ENCODE assay signal across 12 cellular contexts in genomic region chr17:16418684-16419066, GRCh38. TPM values are rescaled to one million over a fixed set of nuclear protein-coding genes. Genes with fewer than 3 reads are reported as not detected.
DNase-seq lines count a peak whose midpoint lies in the region; ATAC-seq and TF ChIP-seq lines count a peak whose summit lies in the region.
"Had no signal": no experiment of that assay in that cellular context is flagged by ENCODE, and none has a peak within 500 bp of the region (broad histone marks: within the 10 kb centered on the region; RNA-seq: fewer than 3 reads in every experiment).

No MANE protein-coding gene starts in this region.

- WGBS in urinary bladder: 74% methylated on average over 2 of the region's 2 CpGs

- no peak overlapping the region for H3K4me3 ChIP-seq in right atrium auricular region
- no peak overlapping the region for H3K4me3 ChIP-seq in urinary bladder (ENCODE audit: low read depth, low read length)

- no peak for DNase-seq in right atrium auricular region (ENCODE audit: low spot score)
- DNase-seq in left cardiac atrium: no peak
- DNase-seq in activated T-helper 2 cell treated with anti-CD3 and anti-CD28 coated beads, Interferon-gamma antibody, Interleukin-2, Interleukin-4, amounts not matched to agents 10 μg/mL and 5 μg/mL and 100 μg/mL, durations not matched to agents 14 hours and 24 hours and 36 hours (ENCODE audit: low spot score): no peak
- DNase-seq in mesothelial cell of epicardium (ENCODE audit: low spot score in 2 of 2, unreplicated experiment in 2 of 2): no peak
- no peak for DNase-seq in hepatic stellate cell (ENCODE audit: low spot score)
- DNase-seq: cerebellar nuclear complex, kidney, NCI-H187 treated with DMSO at 0.1 percent for 48 hours, T-helper 9 cell had no signal

- H3K27me3 ChIP-seq in right atrium auricular region: no peaks in the 10 kb centered on the region

- no peaks in the 10 kb centered on the region for H3K9me3 Mint-ChIP-seq in activated T-helper 2 cell treated with anti-CD3 and anti-CD28 coated beads, Interferon-gamma antibody, Interleukin-2, Interleukin-4, amounts not matched to agents 10 μg/mL and 5 μg/mL and 100 μg/mL, durations not matched to agents 14 hours and 24 hours and 36 hours
- no peaks in the 10 kb centered on the region for H3K9me3 Mint-ChIP-seq in mesothelial cell of epicardium

- H3K4me1 Mint-ChIP-seq in activated T-helper 2 cell treated with anti-CD3 and anti-CD28 coated beads, Interferon-gamma antibody, Interleukin-2, Interleukin-4, amounts not matched to agents 10 μg/mL and 5 μg/mL and 100 μg/mL, durations not matched to agents 14 hours and 24 hours and 36 hours (ENCODE audit: low read depth): peaks cover 42% of the 10 kb centered on the region
- H3K4me1 Mint-ChIP-seq in mesothelial cell of epicardium: peaks cover 24% of the 10 kb centered on the region

- H3K4me3 Mint-ChIP-seq in activated T-helper 2 cell treated with anti-CD3 and anti-CD28 coated beads, Interferon-gamma antibody, Interleukin-2, Interleukin-4, amounts not matched to agents 10 μg/mL and 5 μg/mL and 100 μg/mL, durations not matched to agents 14 hours and 24 hours and 36 hours (ENCODE audit: low read depth): peak overlapping the region; percentile 64
- no peak overlapping the region for H3K4me3 Mint-ChIP-seq in mesothelial cell of epicardium

- H3K9me3 ChIP-seq in right atrium auricular region: no peaks in the 10 kb centered on the region

- H3K36me3 ChIP-seq in right atrium auricular region (no peaks in the 10 kb centered on the region), urinary bladder (ENCODE audit: insufficient read depth) (no peaks in the 10 kb centered on the region)

- peaks cover 0 to 40% of the 10 kb centered on the region in 2 donors for H3K4me1 ChIP-seq in right atrium auricular region
- no peaks in the 10 kb centered on the region for H3K4me1 ChIP-seq in urinary bladder (ENCODE audit: insufficient read depth)

- no peaks in the 10 kb centered on the region for H3K27me3 Mint-ChIP-seq in activated T-helper 2 cell treated with anti-CD3 and anti-CD28 coated beads, Interferon-gamma antibody, Interleukin-2, Interleukin-4, amounts not matched to agents 10 μg/mL and 5 μg/mL and 100 μg/mL, durations not matched to agents 14 hours and 24 hours and 36 hours (ENCODE audit: low read depth)
- H3K27me3 Mint-ChIP-seq in mesothelial cell of epicardium (ENCODE audit: low read depth): no peaks in the 10 kb centered on the region

- ATAC-seq in left cardiac atrium (no peak), GM18502 (IDR thresholded peaks at IDR 0.05; ENCODE audit: poor library complexity, unreplicated experiment) (no peak), HG03354 (IDR thresholded peaks at IDR 0.05; ENCODE audit: poor library complexity, severe bottlenecking, unreplicated experiment) (no peak)

- H3K27ac ChIP-seq in right atrium auricular region (peak overlapping the region; percentile 62 to 90), urinary bladder (ENCODE audit: low read depth) (peak overlapping the region; percentile 60)

- TF ChIP-seq CTCF in right atrium auricular region (IDR thresholded peaks at IDR 0.05) (no peak), mesothelial cell of epicardium (IDR thresholded peaks at IDR 0.05; ENCODE audit: unreplicated experiment) (no peak)

- peaks cover 51% of the 10 kb centered on the region for H3K36me3 Mint-ChIP-seq in activated T-helper 2 cell treated with anti-CD3 and anti-CD28 coated beads, Interferon-gamma antibody, Interleukin-2, Interleukin-4, amounts not matched to agents 10 μg/mL and 5 μg/mL and 100 μg/mL, durations not matched to agents 14 hours and 24 hours and 36 hours (ENCODE audit: low read depth)
- H3K36me3 Mint-ChIP-seq in mesothelial cell of epicardium: no peaks in the 10 kb centered on the region

- intact Hi-C loops in left cardiac atrium (cut with DNase I): loop anchor here in 1 of 2 donors (10.0 kb wide), 1 partner anchor 54 kb away; no protein-coding TSS in a partner anchor
- intact Hi-C loops in activated T-helper 2 cell treated with anti-CD3 and anti-CD28 coated beads, Interferon-gamma antibody, Interleukin-2, Interleukin-4, amounts not matched to agents 10 μg/mL and 5 μg/mL and 100 μg/mL, durations not matched to agents 14 hours and 24 hours and 36 hours (cut with micrococcal nuclease): loop anchor here (1.0 to 5.0 kb wide), 3 partner anchors 20 to 131 kb away; no protein-coding TSS in a partner anchor

- H3K27ac Mint-ChIP-seq in activated T-helper 2 cell treated with anti-CD3 and anti-CD28 coated beads, Interferon-gamma antibody, Interleukin-2, Interleukin-4, amounts not matched to agents 10 μg/mL and 5 μg/mL and 100 μg/mL, durations not matched to agents 14 hours and 24 hours and 36 hours: peak overlapping the region; percentile 92
- H3K27ac Mint-ChIP-seq in mesothelial cell of epicardium: peak overlapping the region; percentile 90

RNA-seq across cellular contexts. Expression of gene TRPV2, which starts 3.3 kb away (rescaled TPM):
- total RNA-seq in right atrium auricular region (10 to 100 TPM in 1 of 2 donors, 1 to 10 TPM in 1; 6.7 to 15.0 TPM), left cardiac atrium (10 to 100 TPM; 14.3 to 21.1 TPM), mesothelial cell of epicardium (1.9 to 4.5 TPM (median 2.1 TPM) in 3 replicates), urinary bladder (6.8 TPM)
- total RNA-seq in activated T-helper 2 cell treated with anti-CD3 and anti-CD28 coated beads, Interferon-gamma antibody, Interleukin-2, Interleukin-4, amounts not matched to agents 10 μg/mL and 5 μg/mL and 100 μg/mL, durations not matched to agents 14 hours and 24 hours and 36 hours: 44.4 and 46.8 TPM in 2 replicates
- polyA plus RNA-seq in urinary bladder: 15.4 TPM

RNA-seq across cellular contexts. Expression of gene UBB, which starts 37.8 kb away (rescaled TPM):
- total RNA-seq in right atrium auricular region (1,000 to 10,000 TPM in 1 of 2 donors, 100 to 1,000 TPM in 1; 862 to 1,091 TPM), left cardiac atrium (1,000 to 10,000 TPM; 1,163 to 1,195 TPM), mesothelial cell of epicardium (1,270 to 1,309 TPM (median 1,304 TPM) in 3 replicates), urinary bladder (1,468 TPM)
- 1,784 and 1,798 TPM in 2 replicates for total RNA-seq in activated T-helper 2 cell treated with anti-CD3 and anti-CD28 coated beads, Interferon-gamma antibody, Interleukin-2, Interleukin-4, amounts not matched to agents 10 μg/mL and 5 μg/mL and 100 μg/mL, durations not matched to agents 14 hours and 24 hours and 36 hours
- polyA plus RNA-seq in urinary bladder: 1,242 TPM
